In genomic region chr14:95697764-95698163, GRCh38 we compare ENCODE assay signal across 13 cellular contexts.
A peak's percentile ranks its signal among the peaks of the same experiment; 100 is the strongest.
DNase-seq lines count a peak whose midpoint lies in the region; ATAC-seq and TF ChIP-seq lines count a peak whose summit lies in the region.
"Had no signal": no experiment of that assay in that cellular context is flagged by ENCODE, and none has a peak within 500 bp of the region (broad histone marks: within the 10 kb centered on the region; RNA-seq: fewer than 3 reads in every experiment).

No MANE protein-coding gene starts in this region.

- peaks cover 100% of the 10 kb centered on the region for H3K4me1 ChIP-seq in OCI-LY1 (ENCODE audit: insufficient read depth, low read length, severe bottlenecking)

- H3F3A ChIP-seq in OCI-LY1 (ENCODE audit: insufficient read depth, low read length): peaks cover 47% of the 10 kb centered on the region

- H3K9me2 ChIP-seq in OCI-LY1 (ENCODE audit: low read depth, low read length): no peaks in the 10 kb centered on the region

- H2AFZ ChIP-seq in OCI-LY1 (ENCODE audit: low read length): no peak overlapping the region

- H4K20me1 ChIP-seq in OCI-LY1 (ENCODE audit: insufficient read depth, low read length): no peaks in the 10 kb centered on the region

- peak overlapping the region; percentile 24 for H3K4me3 ChIP-seq in OCI-LY1 (ENCODE audit: low read depth, low read length, poor library complexity, severe bottlenecking)

- no peaks in the 10 kb centered on the region for H3K9me3 ChIP-seq in OCI-LY1 (ENCODE audit: low read length)

- H3K9ac ChIP-seq in OCI-LY1 (ENCODE audit: low read length): peak overlapping the region; percentile 58

- peak overlapping the region; percentile 60 for H3K4me2 ChIP-seq in OCI-LY1 (ENCODE audit: low read length)

- peak; percentile 59 for ATAC-seq in GM19438 (IDR thresholded peaks at IDR 0.05; ENCODE audit: low read depth, unreplicated experiment)
- ATAC-seq in HG02885 (IDR thresholded peaks at IDR 0.05; ENCODE audit: poor library complexity, unreplicated experiment): peak; percentile 57
- no peak for ATAC-seq in HG03521 (IDR thresholded peaks at IDR 0.05; ENCODE audit: unreplicated experiment)
- ATAC-seq: natural killer cell had no signal

- H3K27me3 ChIP-seq in OCI-LY1 (ENCODE audit: insufficient read depth, low read length): no peaks in the 10 kb centered on the region

- TF ChIP-seq CTCF in GM12873 (IDR thresholded peaks at IDR 0.05; ENCODE audit: insufficient read depth, low read depth, low read length, missing control alignments) (peak; percentile 48), OCI-LY1 (IDR thresholded peaks at IDR 0.05; ENCODE audit: low read length) (no peak)

- H3K79me2 ChIP-seq in OCI-LY1 (ENCODE audit: insufficient read depth, low read length): no peaks in the 10 kb centered on the region

- H3K36me3 ChIP-seq in OCI-LY1 (ENCODE audit: insufficient read depth, low read length): peaks cover 48% of the 10 kb centered on the region

- DNase-seq in putamen (ENCODE audit: low spot score) (no peak), DMS53 (lab: John Stamatoyannopoulos, UW) (no peak)
- no peak for DNase-seq in activated CD4-positive, alpha-beta T cell treated with anti-CD3 and anti-CD28 coated beads for 4 hours
- DNase-seq: activated CD4-positive, alpha-beta T cell treated with anti-CD3 and anti-CD28 coated beads, Interleukin-2, amount 10 ng/mL, durations not matched to agents 24 days and 14 days; activated naive CD4-positive, alpha-beta T cell treated with anti-CD3 and anti-CD28 coated beads, Interleukin-2, amount 10 ng/mL, durations not matched to agents 7 days and 5 days; natural killer cell; NCI-H446 treated with DMSO at 0.1 percent for 48 hours; stimulated activated CD4-positive, alpha-beta T cell treated with anti-CD3 and anti-CD28 coated beads, Interleukin-12 subunit alpha, Interleukin-12 subunit beta, amount 100 ng/mL, for 4 hours had no signal

- peak overlapping the region; percentile 97 for H3K27ac ChIP-seq in OCI-LY1 (ENCODE audit: low read depth, low read length, poor library complexity, severe bottlenecking)
